Comparison of ENCODE assay signal across 8 cellular contexts in genomic region chr4:123397276-123398150, GRCh38. TPM values are rescaled to one million over a fixed set of nuclear protein-coding genes. Genes with fewer than 3 reads are reported as not detected.
DNase-seq lines count a peak whose midpoint lies in the region; ATAC-seq and TF ChIP-seq lines count a peak whose summit lies in the region.

No MANE protein-coding gene starts in this region.

- H3K4me3 ChIP-seq in aorta (ENCODE audit: low read length in 2 of 2): peak overlapping the region; percentile 77 to 81

- no peaks in the 10 kb centered on the region for H3K9me3 Mint-ChIP-seq in osteocyte (ENCODE audit: unreplicated experiment)

- H3K36me3 ChIP-seq in aorta (ENCODE audit: control insufficient read depth in 1 of 2, insufficient read depth in 2 of 2, low read length in 1 of 2): peaks cover 3 to 4% of the 10 kb centered on the region in 2 donors

- H3K27me3 Mint-ChIP-seq in osteocyte (ENCODE audit: unreplicated experiment): no peaks in the 10 kb centered on the region

- peaks cover 0 to 3% of the 10 kb centered on the region in 2 donors for H3K4me1 ChIP-seq in aorta (ENCODE audit: control insufficient read depth in 1 of 2, insufficient read depth in 2 of 2, low read length in 2 of 2)

- H3K4me3 Mint-ChIP-seq in osteocyte (ENCODE audit: unreplicated experiment): peak overlapping the region; percentile 87

- H3K27me3 ChIP-seq in aorta (ENCODE audit: control insufficient read depth in 1 of 2, insufficient read depth in 2 of 2, low read length in 1 of 2): no peaks in the 10 kb centered on the region

- ATAC-seq in GM18867 (IDR thresholded peaks at IDR 0.05; ENCODE audit: unreplicated experiment) (peak; percentile 10), HG03159 (IDR thresholded peaks at IDR 0.05; ENCODE audit: unreplicated experiment) (peak; percentile 12), aorta (ENCODE audit: low FRiP score) (peak; percentile 59)

- no peaks in the 10 kb centered on the region for H3K9me3 ChIP-seq in aorta (ENCODE audit: control insufficient read depth, low read length)

- peak overlapping the region; percentile 90 for H3K27ac ChIP-seq in 22Rv1
- peak overlapping the region; percentile 7 to 87 for H3K27ac ChIP-seq in aorta (ENCODE audit: low read depth in 1 of 2, low read length in 2 of 2)

- peaks cover 22% of the 10 kb centered on the region for H3K36me3 Mint-ChIP-seq in osteocyte (ENCODE audit: unreplicated experiment)

- TF ChIP-seq CTCF in 22Rv1 (IDR thresholded peaks at IDR 0.05) (no peak), osteocyte (IDR thresholded peaks at IDR 0.05) (no peak)

- peaks cover 26% of the 10 kb centered on the region for H3K4me1 Mint-ChIP-seq in osteocyte (ENCODE audit: unreplicated experiment)

- peak overlapping the region; percentile 78 for H3K27ac Mint-ChIP-seq in osteocyte (ENCODE audit: unreplicated experiment)

- DNase-seq in NCI-H82 treated with DMSO at 0.1 percent for 48 hours (lab: John Stamatoyannopoulos, UW; ENCODE audit: unreplicated experiment): peak; percentile 13
- peak; percentile 39 for DNase-seq in activated naive CD4-positive, alpha-beta T cell treated with Interleukin-2 at 50 U/mL for 16 hours
- DNase-seq in glomerular visceral epithelial cell (ENCODE audit: extremely low spot score): peak; percentile 45
- no peak for DNase-seq in osteocyte (ENCODE audit: extremely low spot score, unreplicated experiment)
- DNase-seq in aorta: peak; percentile 72 to 83

- WGBS in aorta, 2 donors: 0% methylated on average over 72 to 85 of the region's 85 CpGs

- intact Hi-C loops in aorta (cut with DNase I): loop anchor here (2.0 to 10.0 kb wide), 8 partner anchors 110 to 293 kb away; no protein-coding TSS in a partner anchor

RNA-seq across cellular contexts. Expression of gene SPRY1, which starts 0.9 kb away (rescaled TPM):
- total RNA-seq in osteocyte (51.0 and 51.7 TPM in 2 replicates), aorta (100 to 1,000 TPM; 209 to 210 TPM)
- 10 to 100 TPM; 21.0 to 92.6 TPM for polyA plus RNA-seq in aorta
